ENCODE assay signal across 1 cellular context in genomic region chr1:16422041-16422440, GRCh38.
TF ChIP-seq lines count a peak whose summit lies in the region.

No MANE protein-coding gene starts in this region.

TF ChIP-seq in HEK293, 187 proteins besides CTCF, POLR2A, EP300 and RAD21 (continued from another document):
- peak; percentile 54 for TF ChIP-seq PRDM10 (tag by site-specific recombination; IDR thresholded peaks at IDR 0.05)
